In the genomic region with DNA sequence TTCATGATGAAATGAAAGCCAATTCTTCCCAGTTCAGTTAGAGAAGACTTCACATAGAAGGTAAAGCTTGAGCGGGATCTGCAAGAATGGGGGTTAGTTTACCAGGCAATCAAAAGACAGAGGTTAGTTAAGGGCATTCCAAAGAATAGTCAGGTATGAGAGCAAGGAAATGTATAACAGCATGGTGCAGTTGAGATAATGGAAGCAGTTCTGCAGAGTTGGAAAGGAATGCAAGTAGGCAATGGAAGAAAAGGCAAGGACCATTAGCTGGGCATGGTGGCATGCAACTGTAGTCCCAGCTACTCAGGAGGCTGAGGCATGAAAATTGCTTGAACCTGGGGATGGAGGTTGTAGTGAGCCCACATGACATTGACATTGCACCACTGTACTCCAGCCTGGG, we compare ENCODE assay signal across 28 cellular contexts. TPM values are rescaled to one million over a fixed set of nuclear protein-coding genes. Genes with fewer than 3 reads are reported as not detected.
"Had no signal": no experiment of that assay in that cellular context is flagged by ENCODE, and none has a peak within 500 bp of the region (broad histone marks: within the 10 kb centered on the region; RNA-seq: fewer than 3 reads in every experiment).

No MANE protein-coding gene starts in this region.

- H3K27me3 ChIP-seq: dorsolateral prefrontal cortex, gastrocnemius medialis, heart left ventricle, hepatocyte, right atrium auricular region, stomach, thyroid gland, vagina had no signal

- H3K4me1 ChIP-seq: gastrocnemius medialis, heart left ventricle, prostate gland, right atrium auricular region, stomach, thyroid gland, vagina had no signal

- H3K27ac Mint-ChIP-seq: naive thymus-derived CD4-positive, alpha-beta T cell; nephron had no signal

- H3K9me3 Mint-ChIP-seq: nephron had no signal

- H3K4me3 ChIP-seq: dorsolateral prefrontal cortex, gastrocnemius medialis, heart left ventricle, hepatocyte, prostate gland, right atrium auricular region, smooth muscle cell, stomach, thyroid gland, vagina had no signal

- H3K9me3 ChIP-seq: gastrocnemius medialis, heart left ventricle, prostate gland, right atrium auricular region, thyroid gland, vagina had no signal

- H3K36me3 ChIP-seq: gastrocnemius medialis, heart left ventricle, prostate gland, right atrium auricular region, stomach, thyroid gland, vagina had no signal

- H3K4me1 Mint-ChIP-seq: naive thymus-derived CD4-positive, alpha-beta T cell had no signal

- H2AFZ ChIP-seq: hepatocyte had no signal

- H3K79me2 ChIP-seq: hepatocyte had no signal

- ATAC-seq: esophagus mucosa; gastrocnemius medialis; left lobe of liver; naive thymus-derived CD4-positive, alpha-beta T cell; sciatic nerve had no signal

- DNase-seq: dorsolateral prefrontal cortex; effector CD4-positive, alpha-beta T cell; foreskin fibroblast; gastrocnemius medialis; heart left ventricle; kidney; mesenchymal stem cell; midbrain; naive thymus-derived CD4-positive, alpha-beta T cell; nucleus accumbens; stimulated activated CD4-positive, alpha-beta T cell treated with anti-CD3 and anti-CD28 coated beads, Interleukin-12 subunit alpha, Interleukin-12 subunit beta, amount 100 ng/mL, for 4 hours; stimulated activated CD4-positive, alpha-beta T cell treated with anti-CD3 and anti-CD28 coated beads, Interleukin-1b, Interleukin-23, amount 100 ng/mL, for 48 hours; stimulated activated CD4-positive, alpha-beta T cell treated with anti-CD3 and anti-CD28 coated beads, Interleukin-4, amount 100 ng/mL, for 1 hour; stimulated activated CD8-positive, alpha-beta memory T cell treated with anti-CD3 and anti-CD28 coated beads, Interleukin-4, amount 100 ng/mL, for 48 hours; stimulated activated naive CD4-positive, alpha-beta T cell treated with Interleukin-2 at 50 U/mL for 16 hours; stomach; thyroid gland; trophoblast cell had no signal

- H3K27ac ChIP-seq: gastrocnemius medialis, heart left ventricle, hepatocyte, prostate gland, right atrium auricular region, stomach, thyroid gland, vagina had no signal

- H3K27me3 Mint-ChIP-seq: naive thymus-derived CD4-positive, alpha-beta T cell had no signal

- H3K4me3 Mint-ChIP-seq: naive thymus-derived CD4-positive, alpha-beta T cell; nephron had no signal

- H3K4me2 ChIP-seq: hepatocyte, smooth muscle cell had no signal

RNA-seq across cellular contexts. Expression of gene LSAMP, which starts 55.0 kb away (rescaled TPM):
- total RNA-seq: lung microvascular endothelial cell; naive thymus-derived CD4-positive, alpha-beta T cell had no signal
- polyA plus RNA-seq: naive thymus-derived CD4-positive, alpha-beta T cell had no signal
